ENCODE assay signal across 22 cellular contexts in the genomic region with DNA sequence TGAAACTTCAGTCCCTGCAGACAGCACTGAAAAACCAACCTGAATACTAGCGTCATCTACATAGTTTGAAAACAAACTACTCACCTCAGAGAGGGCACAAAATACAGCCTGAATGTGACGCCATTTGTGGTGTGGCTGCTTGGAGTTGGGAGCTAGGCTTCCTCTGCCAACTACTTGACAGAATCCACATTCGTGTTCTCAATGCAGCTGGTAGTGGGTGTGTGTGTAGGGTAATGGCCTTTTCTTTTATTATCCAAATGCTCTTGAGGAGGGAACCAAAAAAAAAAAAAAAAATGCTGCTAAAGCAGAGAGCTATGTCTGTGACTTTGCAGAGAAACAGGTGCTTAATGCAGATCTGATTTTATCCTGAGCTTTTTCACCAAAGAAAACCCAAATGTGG.
A peak's percentile ranks its signal among the peaks of the same experiment; 100 is the strongest.
DNase-seq lines count a peak whose midpoint lies in the region; ATAC-seq and TF ChIP-seq lines count a peak whose summit lies in the region.
"Had no signal": no experiment of that assay in that cellular context is flagged by ENCODE, and none has a peak within 500 bp of the region (broad histone marks: within the 10 kb centered on the region; RNA-seq: fewer than 3 reads in every experiment).

No MANE protein-coding gene starts in this region.

- peaks cover 15% of the 10 kb centered on the region for H3K36me3 Mint-ChIP-seq in WTC11

- CTCF ChIA-PET in WTC11 (lab: Charles Lee) (interaction anchor here (0.7 kb wide), 1 partner anchor 70 kb away, joined by 3 read pairs; no protein-coding TSS in a partner anchor), RWPE1 (lab: Yijun Ruan, JAX) (interaction anchor here (0.7 kb wide), 1 partner anchor 119 kb away, joined by 3 read pairs; no protein-coding TSS in a partner anchor)

- H3K4me1 Mint-ChIP-seq in WTC11, result peaks cover 37% of the 10 kb centered on the region

- no peaks in the 10 kb centered on the region for H3K27me3 Mint-ChIP-seq in WTC11 (ENCODE audit: low read depth)
- H3K27me3 Mint-ChIP-seq: CD4-positive, alpha-beta T cell had no signal

- TF ChIP-seq CTCF in WTC11 (IDR thresholded peaks at IDR 0.05) (no peak), RWPE1 (conservative IDR thresholded peaks at IDR 0.05; ENCODE audit: low read depth) (no peak)

- H3K27ac Mint-ChIP-seq in WTC11, result peak overlapping the region; percentile 55; the same call in 1 of the 2 replicates
- H3K27ac Mint-ChIP-seq: CD4-positive, alpha-beta T cell had no signal

- POLR2A ChIA-PET in WTC11 (lab: Charles Lee), result no interaction called here
- POLR2A ChIA-PET in RWPE1 (lab: Yijun Ruan, JAX; ENCODE audit: low non-redundant PET), result no interaction called here

- DNase-seq in Ammon's horn (ENCODE audit: low spot score) (peak; percentile 7), NCI-H1092 (lab: John Stamatoyannopoulos, UW) (peak; percentile 11), WTC11 (ENCODE audit: low spot score) (no peak), iPS-NIHi7 (ENCODE audit: extremely low spot score) (peak; percentile 43), RWPE1 (ENCODE audit: low spot score) (no peak)
- no peak for DNase-seq in stimulated activated CD4-positive, alpha-beta T cell treated with anti-CD3 and anti-CD28 coated beads, Interleukin-4, amount 100 ng/mL, for 4 hours
- DNase-seq: CD4-positive, alpha-beta T cell; GM23248; HCEC 1CT; IMR-90; MM.1S; NCI-H146; NCI-H1930; NCI-H345; NCI-H510A treated with DMSO at 0.1 percent for 48 hours; NK-92 treated with Interleukin-12 subunit alpha and Interleukin-12 subunit beta, amount 100 ng/mL, for 24 hours; PC-3; Right ventricle myocardium superior had no signal

- no peak overlapping the region; the same call in 1 of the 2 replicates for H3K4me3 Mint-ChIP-seq in WTC11
- H3K4me3 Mint-ChIP-seq: CD4-positive, alpha-beta T cell had no signal

- no peak overlapping the region for H3K27ac ChIP-seq in RWPE1
- H3K27ac ChIP-seq: BLaER1 treated with 17β-estradiol and CSF1 and Interleukin-3, amounts not matched to agents 10 nM and 100 nM; GM23248; KMS-11; SJSA1 had no signal

- H3K9me3 Mint-ChIP-seq in WTC11, result peaks cover 35% of the 10 kb centered on the region

- ATAC-seq in WTC11, result peak; percentile 78
- ATAC-seq in HG02970 (IDR thresholded peaks at IDR 0.05; ENCODE audit: low FRiP score, unreplicated experiment), result no peak
- ATAC-seq: PC-3 had no signal

TF ChIP-seq in WTC11, 78 proteins besides CTCF, POLR2A, EP300 and RAD21:
- TF ChIP-seq ATF6 (CRISPR knock-in tag; IDR thresholded peaks at IDR 0.05), result no peak
- no peak for TF ChIP-seq GRHL2 (CRISPR knock-in tag; IDR thresholded peaks at IDR 0.05; ENCODE audit: insufficient replicate concordance, severe bottlenecking)

Comparison
In these comparisons a context has a peak if more than half of its experiments do, and no peak if none do; other contexts are left out.
1. DNase-seq: peak in Ammon's horn (single experiment), NCI-H1092 (single experiment) and iPS-NIHi7 (single experiment); none in WTC11 (single experiment), RWPE1 (single experiment) and stimulated activated CD4-positive, alpha-beta T cell treated with anti-CD3 and anti-CD28 coated beads, Interleukin-4, amount 100 ng/mL, for 4 hours (0 of 2).